8 cellular contexts compared by ENCODE assay signal in genomic region chr6:2353412-2354137, GRCh38.
A peak's percentile ranks its signal among the peaks of the same experiment; 100 is the strongest.
DNase-seq lines count a peak whose midpoint lies in the region; ATAC-seq, FAIRE-seq and TF ChIP-seq lines count a peak whose summit lies in the region.

No MANE protein-coding gene starts in this region.

- no peak for ATAC-seq in HG02610 (IDR thresholded peaks at IDR 0.05; ENCODE audit: unreplicated experiment)

- H3K36me3 ChIP-seq in H1 (ENCODE audit: control insufficient read depth in 2 of 4, insufficient read depth in 4 of 4, low read length in 3 of 4), result no peaks in the 10 kb centered on the region
- no peaks in the 10 kb centered on the region for H3K36me3 ChIP-seq in mesenchymal stem cell (ENCODE audit: control insufficient read depth in 1 of 2, insufficient read depth in 2 of 2, low read depth in 1 of 2, low read length in 2 of 2)

- H3K79me2 ChIP-seq in H1 (ENCODE audit: control insufficient read depth in 1 of 2, insufficient read depth in 2 of 2, low read length in 2 of 2), result no peaks in the 10 kb centered on the region

- H3K27me3 ChIP-seq in H1 (replicated peaks in 1 of 4; ENCODE audit: control insufficient read depth in 3 of 4, extremely low read depth in 1 of 4, insufficient read depth in 3 of 4, low read length in 3 of 4) (no peaks in the 10 kb centered on the region), mesenchymal stem cell (ENCODE audit: control insufficient read depth in 1 of 2, insufficient read depth in 1 of 2, low read length in 2 of 2) (no peaks in the 10 kb centered on the region)

- no peaks in the 10 kb centered on the region for H3K79me1 ChIP-seq in H1 (ENCODE audit: low read depth, low read length)
- H3K79me1 ChIP-seq in mesenchymal stem cell (replicated peaks; ENCODE audit: low read length, poor library complexity, severe bottlenecking), result no peaks in the 10 kb centered on the region

- peak; percentile 93 to 95 for TF ChIP-seq RAD21 in H1 (IDR thresholded peaks at IDR 0.05 in 1 of 2, conservative IDR thresholded peaks at IDR 0.05 in 1 of 2; ENCODE audit: low read depth in 2 of 2, low read length in 2 of 2)

- H2AFZ ChIP-seq in H1 (ENCODE audit: low read length) (no peak overlapping the region), mesenchymal stem cell (ENCODE audit: low read depth, low read length) (no peak overlapping the region)

- H3K27ac ChIP-seq in H1 (ENCODE audit: low read depth, low read length) (no peak overlapping the region), mesenchymal stem cell (ENCODE audit: low read length, poor library complexity, severe bottlenecking) (no peak overlapping the region)

- H4K91ac ChIP-seq in H1 (replicated peaks; ENCODE audit: insufficient read length, low read length) (no peak overlapping the region), mesenchymal stem cell (ENCODE audit: low read length) (no peak overlapping the region)

- no peak overlapping the region for H3K4me3 Mint-ChIP-seq in activated CD4-positive, alpha-beta memory T cell treated with anti-CD3 and anti-CD28 coated beads for 36 hours

- H3K4ac ChIP-seq in H1 (replicated peaks; ENCODE audit: insufficient read length, low read depth, low read length), result no peak overlapping the region
- H3K4ac ChIP-seq in mesenchymal stem cell (ENCODE audit: low read depth in 1 of 2, low read length in 2 of 2), result no peak overlapping the region

- TF ChIP-seq POLR2A in H54 (IDR thresholded peaks at IDR 0.05; ENCODE audit: low read depth, low read length) (no peak), H1 (IDR thresholded peaks at IDR 0.05; ENCODE audit: control extremely low read depth in 1 of 2, low read depth in 2 of 2, low read length in 2 of 2) (no peak)

- no peak overlapping the region for H4K5ac ChIP-seq in H1 (ENCODE audit: insufficient read length, low read depth, low read length)

- H3K36me3 Mint-ChIP-seq in activated CD4-positive, alpha-beta memory T cell treated with anti-CD3 and anti-CD28 coated beads for 36 hours, result no peaks in the 10 kb centered on the region

- H3K27ac Mint-ChIP-seq in activated CD4-positive, alpha-beta memory T cell treated with anti-CD3 and anti-CD28 coated beads for 36 hours, result no peak overlapping the region

- no peak overlapping the region for H3K4me2 ChIP-seq in H1 (ENCODE audit: insufficient read depth in 1 of 2, low read depth in 2 of 2, low read length in 2 of 2)
- H3K4me2 ChIP-seq in mesenchymal stem cell (ENCODE audit: low read length, poor library complexity, severe bottlenecking), result no peak overlapping the region

- peak in 2 of 3 experiments; percentile 72 to 80; a peak in 3 of 4 replicates for TF ChIP-seq CTCF in H1 (IDR thresholded peaks at IDR 0.05; ENCODE audit: control extremely low read depth in 1 of 3, insufficient read depth in 1 of 3, low read depth in 1 of 3, low read length in 3 of 3)

- intact Hi-C loops in activated CD4-positive, alpha-beta memory T cell treated with anti-CD3 and anti-CD28 coated beads for 36 hours (cut with micrococcal nuclease), result loop anchor here (1.0 to 5.0 kb wide), 3 partner anchors 144 to 749 kb away; no protein-coding TSS in a partner anchor

- H2AK5ac ChIP-seq in H1 (ENCODE audit: low read depth, low read length) (no peak overlapping the region), mesenchymal stem cell (ENCODE audit: low read length, severe bottlenecking) (no peak overlapping the region)

- no peak overlapping the region for H3K23ac ChIP-seq in H1 (ENCODE audit: insufficient read length)
- H3K23ac ChIP-seq in mesenchymal stem cell (ENCODE audit: low read length in 2 of 2), result no peak overlapping the region

- H2BK20ac ChIP-seq in H1 (ENCODE audit: low read length), result no peak overlapping the region

- no peaks in the 10 kb centered on the region for H3K4me1 Mint-ChIP-seq in activated CD4-positive, alpha-beta memory T cell treated with anti-CD3 and anti-CD28 coated beads for 36 hours (ENCODE audit: low read depth)

- no peaks in the 10 kb centered on the region for H3K27me3 Mint-ChIP-seq in activated CD4-positive, alpha-beta memory T cell treated with anti-CD3 and anti-CD28 coated beads for 36 hours

- CTCF ChIA-PET in activated CD4-positive, alpha-beta memory T cell treated with anti-CD3 and anti-CD28 coated beads for 36 hours (lab: Charles Lee), result interaction anchor here (0.6 to 4.2 kb wide), 17 partner anchors 32 to 757 kb away, joined by 3 to 39 read pairs (median 5); no protein-coding TSS in a partner anchor
- CTCF ChIA-PET in H1 (lab: Charles Lee; ENCODE audit: partially characterized antibody), result interaction anchor here (0.6 to 1.8 kb wide), 41 partner anchors 8 to 762 kb away, joined by 3 to 37 read pairs (median 4); no protein-coding TSS in a partner anchor

- H3K14ac ChIP-seq in H1 (ENCODE audit: insufficient read length), result no peak overlapping the region
- H3K14ac ChIP-seq in mesenchymal stem cell (ENCODE audit: low read length in 2 of 2), result no peak overlapping the region

- no peaks in the 10 kb centered on the region for H3K23me2 ChIP-seq in H1 (ENCODE audit: low read depth, low read length)

- no peak overlapping the region for H3K9ac ChIP-seq in H1 (replicated peaks in 1 of 4; ENCODE audit: extremely low read depth in 1 of 4, low read depth in 3 of 4, low read length in 3 of 4)
- H3K9ac ChIP-seq in mesenchymal stem cell (ENCODE audit: low read length), result peak overlapping the region; percentile 46

- H2BK12ac ChIP-seq in H1 (ENCODE audit: low read depth, low read length), result no peak overlapping the region
- H2BK12ac ChIP-seq in mesenchymal stem cell (ENCODE audit: low read length in 2 of 2), result no peak overlapping the region

- H2BK120ac ChIP-seq in H1 (replicated peaks; ENCODE audit: low read depth, low read length), result no peak overlapping the region
- H2BK120ac ChIP-seq in mesenchymal stem cell (ENCODE audit: low read depth, low read length), result no peak overlapping the region

- H2BK5ac ChIP-seq in H1 (ENCODE audit: low read depth, low read length) (no peak overlapping the region), mesenchymal stem cell (ENCODE audit: low read depth, low read length, poor library complexity, severe bottlenecking) (no peak overlapping the region)

- no peak for TF ChIP-seq EP300 in H1 (IDR thresholded peaks at IDR 0.05; ENCODE audit: borderline replicate concordance in 1 of 2, low read depth in 2 of 2, low read length in 2 of 2)

- no peaks in the 10 kb centered on the region for H3K4me1 ChIP-seq in H1 (replicated peaks in 1 of 4; ENCODE audit: control insufficient read depth in 3 of 4, insufficient read depth in 4 of 4, low read length in 3 of 4)
- peaks cover 7% of the 10 kb centered on the region for H3K4me1 ChIP-seq in mesenchymal stem cell (ENCODE audit: control insufficient read depth, insufficient read depth, low read depth, low read length)

- H3K18ac ChIP-seq in H1 (ENCODE audit: extremely low read depth, low read length), result no peak overlapping the region
- no peak overlapping the region for H3K18ac ChIP-seq in mesenchymal stem cell (ENCODE audit: low read depth in 1 of 2, low read length in 2 of 2)

- H3K9me3 ChIP-seq in H1 (ENCODE audit: insufficient read depth in 2 of 2, low read depth in 1 of 2, low read length in 1 of 2), result no peaks in the 10 kb centered on the region
- H3K9me3 ChIP-seq in mesenchymal stem cell (ENCODE audit: control insufficient read depth, low read length), result no peaks in the 10 kb centered on the region

- H4K20me1 ChIP-seq in H1 (replicated peaks in 1 of 2; ENCODE audit: control insufficient read depth in 1 of 2, insufficient read depth in 2 of 2, low read length in 2 of 2), result no peaks in the 10 kb centered on the region

- H3K4me3 ChIP-seq in H1 (ENCODE audit: extremely low read depth in 1 of 4, insufficient read depth in 2 of 4, low read depth in 3 of 4, low read length in 4 of 4) (no peak overlapping the region), mesenchymal stem cell (ENCODE audit: insufficient read depth in 1 of 2, low read depth in 1 of 2, low read length in 2 of 2) (no peak overlapping the region)

- no peak overlapping the region for H4K8ac ChIP-seq in H1 (ENCODE audit: extremely low read depth, insufficient read depth, low read length)
- no peak overlapping the region for H4K8ac ChIP-seq in mesenchymal stem cell (ENCODE audit: low read length)

- no peaks in the 10 kb centered on the region for H3K9me3 Mint-ChIP-seq in activated CD4-positive, alpha-beta memory T cell treated with anti-CD3 and anti-CD28 coated beads for 36 hours

- no peak overlapping the region for H3K56ac ChIP-seq in H1 (replicated peaks; ENCODE audit: insufficient read length, low read depth, low read length)

- POLR2A ChIA-PET in activated CD4-positive, alpha-beta memory T cell treated with anti-CD3 and anti-CD28 coated beads for 36 hours (lab: Charles Lee), result no interaction called here
- POLR2A ChIA-PET in H1 (lab: Charles Lee; ENCODE audit: partially characterized antibody), result interaction anchor here (0.9 to 1.1 kb wide), 2 partner anchors 144 to 746 kb away, joined by 3 to 4 read pairs; no protein-coding TSS in a partner anchor

- DNase-seq in Ammon's horn (ENCODE audit: low spot score), result peak; percentile 78
- peak; percentile 12 for DNase-seq in H54 (ENCODE audit: insufficient read length, low spot score)
- peak; percentile 74 for DNase-seq in NCI-H748 treated with DMSO at 0.1 percent for 48 hours (lab: John Stamatoyannopoulos, UW)
- peak; percentile 70 for DNase-seq in activated CD4-positive, alpha-beta memory T cell treated with anti-CD3 and anti-CD28 coated beads for 36 hours
- DNase-seq in H1 (ENCODE audit: low read depth in 1 of 2, low spot score in 2 of 2), result peak; percentile 10 to 76
- peak; percentile 55 for DNase-seq in mesenchymal stem cell
- peak; percentile 16 to 21 for DNase-seq in stimulated activated CD8-positive, alpha-beta memory T cell treated with anti-CD3 and anti-CD28 coated beads, Interleukin-7, amount 100 ng/mL, for 4 hours (ENCODE audit: low read depth in 2 of 2)

- FAIRE-seq in H54 (lab: Jason Lieb, UNC) (peak; percentile 94), H1 (lab: Jason Lieb, UNC) (no peak)

- WGBS in H1 (ENCODE audit: extremely low coverage in 1 of 2, insufficient coverage in 1 of 2, insufficient read length in 1 of 2, insufficient replicate concordance in 2 of 2, low coverage in 1 of 2, low lambda C conversion rate in 2 of 2, missing lambda C conversion rate in 1 of 2), 2 experiments, result 62% methylated on average over 10 of the region's 10 CpGs; no CpG with 5 or more reads in 1 of the 2 experiments
- WGBS in mesenchymal stem cell, result 66% methylated on average over 10 of the region's 10 CpGs

- no peak overlapping the region for H2BK15ac ChIP-seq in H1 (ENCODE audit: low read length)
- H2BK15ac ChIP-seq in mesenchymal stem cell (ENCODE audit: low read depth, poor library complexity, severe bottlenecking), result no peak overlapping the region

TF ChIP-seq in H1, 55 proteins besides CTCF, POLR2A, EP300 and RAD21:
- no peak for TF ChIP-seq BACH1 (IDR thresholded peaks at IDR 0.05; ENCODE audit: low read length)
- TF ChIP-seq TEAD4 (IDR thresholded peaks at IDR 0.05; ENCODE audit: low read depth, low read length), result peak; percentile 75; the same call in 1 of the 2 replicates
- TF ChIP-seq CEBPB (IDR thresholded peaks at IDR 0.05; ENCODE audit: low read depth, low read length), result peak; percentile 28; the same call in 1 of the 2 replicates
TF ChIP-seq in H1: peak in this region for 2.

Comparison
In these comparisons a context has a peak if more than half of its experiments do, and no peak if none do; other contexts are left out.
1. DNase-seq: peak in every context shown above with its lines; median percentile 78 in Ammon's horn; 74 in NCI-H748 treated with DMSO at 0.1 percent for 48 hours; 70 in activated CD4-positive, alpha-beta memory T cell treated with anti-CD3 and anti-CD28 coated beads for 36 hours; 55 in mesenchymal stem cell; 43 in H1; 18 in stimulated activated CD8-positive, alpha-beta memory T cell treated with anti-CD3 and anti-CD28 coated beads, Interleukin-7, amount 100 ng/mL, for 4 hours; 12 in H54.